22 cellular contexts compared by ENCODE assay signal in the genomic region with DNA sequence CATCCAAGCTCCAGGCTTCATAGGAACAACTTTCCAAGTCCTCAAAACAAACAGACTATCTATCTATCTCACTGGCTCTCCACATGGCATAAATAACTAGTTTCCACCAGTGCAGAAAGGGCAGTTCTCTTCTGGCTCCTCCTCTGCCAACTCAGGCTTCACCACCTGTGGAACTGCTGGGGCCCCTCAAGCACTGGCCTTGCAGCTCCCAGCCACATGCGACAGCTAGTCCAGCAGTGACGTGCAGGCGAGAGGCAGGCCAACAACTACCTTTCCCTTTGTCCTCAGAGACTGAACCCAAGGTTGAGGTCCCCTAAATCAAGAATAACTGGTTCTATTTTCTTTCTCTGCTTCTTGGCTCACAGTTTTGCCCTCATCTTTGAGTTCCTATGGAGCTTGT.
"Had no signal": no experiment of that assay in that cellular context is flagged by ENCODE, and none has a peak within 500 bp of the region (broad histone marks: within the 10 kb centered on the region; RNA-seq: fewer than 3 reads in every experiment).

No MANE protein-coding gene starts in this region.

- H3K27me3 Mint-ChIP-seq: naive B cell had no signal

- H3K9me3 Mint-ChIP-seq: mesothelial cell of epicardium; naive B cell; stimulated activated effector memory CD8-positive, alpha-beta T cell treated with anti-CD3 and anti-CD28 coated beads, Interleukin-12 subunit alpha, Interleukin-12 subunit beta, amount 100 ng/mL, for 72 hours had no signal

- H3K27ac Mint-ChIP-seq: mesothelial cell of epicardium had no signal

- ATAC-seq: left lung; mucosa of descending colon; psoas muscle; stimulated activated effector memory CD8-positive, alpha-beta T cell treated with anti-CD3 and anti-CD28 coated beads, Interleukin-12 subunit alpha, Interleukin-12 subunit beta, amount 100 ng/mL, for 72 hours had no signal

- H3K36me3 ChIP-seq: ovary had no signal

- H3K27me3 ChIP-seq: dorsolateral prefrontal cortex, left lung, ovary, sigmoid colon, testis, tibial nerve, upper lobe of left lung had no signal

- DNase-seq: dorsolateral prefrontal cortex; effector CD4-positive, alpha-beta T cell; hypothalamus; left lung; mesenchymal stem cell; mucosa of descending colon; naive B cell; occipital lobe; ovary; posterior cingulate gyrus; psoas muscle; right cardiac atrium; sigmoid colon; stimulated activated CD4-positive, alpha-beta T cell treated with anti-CD3 and anti-CD28 coated beads, Interleukin-2, amount 100 ng/mL, for 24 hours; stimulated activated CD4-positive, alpha-beta T cell treated with anti-CD3 and anti-CD28 coated beads, Interleukin-4, amount 100 ng/mL, for 24 hours; stimulated activated naive CD4-positive, alpha-beta T cell treated with Interleukin-2 at 50 U/mL for 16 hours; substantia nigra; testis; upper lobe of left lung had no signal

- H3K4me1 ChIP-seq: upper lobe of left lung had no signal

- H3K4me3 Mint-ChIP-seq: mesothelial cell of epicardium; stimulated activated effector memory CD8-positive, alpha-beta T cell treated with anti-CD3 and anti-CD28 coated beads, Interleukin-12 subunit alpha, Interleukin-12 subunit beta, amount 100 ng/mL, for 72 hours had no signal

- H3K9me3 ChIP-seq: left lung, mucosa of descending colon, ovary, psoas muscle, sigmoid colon, testis, tibial nerve, upper lobe of left lung had no signal

- H3K27ac ChIP-seq: dorsolateral prefrontal cortex, left lung, ovary, psoas muscle, sigmoid colon, testis, tibial nerve, upper lobe of left lung had no signal

- H3K4me3 ChIP-seq: dorsolateral prefrontal cortex, left lung, mucosa of descending colon, ovary, psoas muscle, sigmoid colon, testis, tibial nerve, upper lobe of left lung had no signal
